In genomic region chr2:44135771-44136170, GRCh38 we compare ENCODE assay signal across 17 cellular contexts. TPM values are rescaled to one million over a fixed set of nuclear protein-coding genes. Genes with fewer than 3 reads are reported as not detected.
DNase-seq lines count a peak whose midpoint lies in the region; ATAC-seq and TF ChIP-seq lines count a peak whose summit lies in the region.
"Had no signal": no experiment of that assay in that cellular context is flagged by ENCODE, and none has a peak within 500 bp of the region (broad histone marks: within the 10 kb centered on the region; RNA-seq: fewer than 3 reads in every experiment).

No MANE protein-coding gene starts in this region.

- TF ChIP-seq CTCF in cardiac fibroblast (IDR thresholded peaks at IDR 0.05; ENCODE audit: low read depth, low read length) (no peak), breast epithelium (IDR thresholded peaks at IDR 0.05) (no peak), A673 (conservative IDR thresholded peaks at IDR 0.05; ENCODE audit: low read depth, low read length) (no peak)

- TF ChIP-seq POLR2A in breast epithelium (IDR thresholded peaks at IDR 0.05) = no peak
- TF ChIP-seq POLR2A in erythroblast (IDR thresholded peaks at IDR 0.05; ENCODE audit: low read length) = no peak

- POLR2A ChIA-PET in A673 (lab: Charles Lee; ENCODE audit: low non-redundant PET) = no interaction called here

- H3K36me3 ChIP-seq in breast epithelium = no peaks in the 10 kb centered on the region
- H3K36me3 ChIP-seq in A673 (ENCODE audit: insufficient read depth, low read length, poor library complexity, severe bottlenecking) = no peaks in the 10 kb centered on the region

- H3K4me3 ChIP-seq in cardiac fibroblast (replicated peaks in 1 of 2; ENCODE audit: low read depth in 2 of 2, low read length in 2 of 2) = no peak overlapping the region
- no peak overlapping the region for H3K4me3 ChIP-seq in breast epithelium
- H3K4me3 ChIP-seq in A673 (ENCODE audit: low read depth, low read length, poor library complexity, severe bottlenecking) = no peak overlapping the region

- H3K27me3 ChIP-seq in breast epithelium (no peaks in the 10 kb centered on the region), A673 (replicated peaks; ENCODE audit: insufficient read depth, low read depth, low read length, poor library complexity) (no peaks in the 10 kb centered on the region)

- H3K4me1 ChIP-seq in breast epithelium (no peaks in the 10 kb centered on the region), A673 (ENCODE audit: insufficient read depth, low read length, poor library complexity, severe bottlenecking) (peaks cover 4% of the 10 kb centered on the region)

- no peak for ATAC-seq in HG02973 (IDR thresholded peaks at IDR 0.05; ENCODE audit: unreplicated experiment)
- ATAC-seq: activated CD8-positive, alpha-beta memory T cell treated with anti-CD3 and anti-CD28 coated beads, Interleukin-2, amount 10 ng/mL, durations not matched to agents 7 days and 5 days had no signal

- peak; percentile 47 for DNase-seq in A172 (ENCODE audit: low spot score)
- peak; percentile 3 for DNase-seq in HCEC 1CT
- peak; percentile 51 to 59 for DNase-seq in cardiac fibroblast (ENCODE audit: low read depth in 2 of 2)
- peak; percentile 61 for DNase-seq in iris pigment epithelial cell (ENCODE audit: low read depth)
- DNase-seq in breast epithelium (ENCODE audit: low spot score in 2 of 2) = no peak
- DNase-seq in erythroblast (lab: John Stamatoyannopoulos, UW) = no peak
- no peak for DNase-seq in A673 (ENCODE audit: low spot score)
- DNase-seq: activated CD8-positive, alpha-beta memory T cell treated with anti-CD3 and anti-CD28 coated beads, Interleukin-2, amount 10 ng/mL, durations not matched to agents 7 days and 5 days; activated naive CD4-positive, alpha-beta T cell treated with Interleukin-2 at 50 U/mL for 16 hours; AML-193; cerebellar nuclear complex; DMS53; NCI-H1105; NCI-H446; OCI-M1 had no signal

- H3K27ac ChIP-seq in breast epithelium (no peak overlapping the region), A673 (ENCODE audit: low read depth, low read length, poor library complexity, severe bottlenecking) (no peak overlapping the region)
- H3K27ac ChIP-seq: VCaP had no signal

- intact Hi-C loops in breast epithelium (cut with DNase I; ENCODE audit: low total_unique reads) = no loop called here
- intact Hi-C loops in A673 (cut with micrococcal nuclease; ENCODE audit: unreplicated experiment) = no loop called here

- CTCF ChIA-PET in A673 (lab: Charles Lee) = no interaction called here

- BruUV-seq in A673 (replicated peaks; lab: Mats Ljungman, UMichigan) = no TSS peak

- H3K9me3 ChIP-seq in breast epithelium = no peaks in the 10 kb centered on the region
- H3K9me3 ChIP-seq in A673 (ENCODE audit: low read depth, low read length, poor library complexity, severe bottlenecking) = no peaks in the 10 kb centered on the region

RNA-seq across cellular contexts. Expression of gene PPM1B, which starts 32.9 kb away (rescaled TPM):
- total RNA-seq in A172 (2014; rRNA removed; shearing (Covaris generic)) = 33.8 and 38.2 TPM in 2 replicates
- total RNA-seq in breast epithelium (10 to 100 TPM; 37.7 to 95.9 (median 59.7) TPM), A673 (2021) (43.5 and 43.7 TPM in 2 replicates)

Comparison
In these comparisons a context has a peak if more than half of its experiments do, and no peak if none do; other contexts are left out.
1. DNase-seq: peak in A172 (single experiment), HCEC 1CT (single experiment), cardiac fibroblast (2 of 2) and iris pigment epithelial cell (single experiment); none in breast epithelium (0 of 2), erythroblast (0 of 2) and A673 (single experiment).